15 cellular contexts compared by ENCODE assay signal in genomic region chr20:24206995-24207394, GRCh38.
"Had no signal": no experiment of that assay in that cellular context is flagged by ENCODE, and none has a peak within 500 bp of the region (broad histone marks: within the 10 kb centered on the region; RNA-seq: fewer than 3 reads in every experiment).

No MANE protein-coding gene starts in this region.

- ATAC-seq: activated CD4-positive, CD25-positive, alpha-beta regulatory T cell treated with anti-CD3 and anti-CD28 coated beads, Interleukin-2, amount 50 U/mL, for 24 hours; natural killer cell; stimulated activated naive CD8-positive, alpha-beta T cell treated with anti-CD3 and anti-CD28 coated beads, Interleukin-15, amount 100 ng/mL, for 72 hours had no signal

- DNase-seq: activated CD4-positive, alpha-beta T cell treated with anti-CD3 and anti-CD28 coated beads, Interleukin-2, amount 50 U/mL, for 1 hour; activated CD8-positive, alpha-beta memory T cell treated with anti-CD3 and anti-CD28 coated beads for 24 hours; activated naive CD4-positive, alpha-beta T cell; activated naive CD8-positive, alpha-beta T cell treated with anti-CD3 and anti-CD28 coated beads, Interleukin-2, amount 10 ng/mL, durations not matched to agents 7 days and 5 days; dorsolateral prefrontal cortex; mesenchymal stem cell; natural killer cell; nucleus accumbens; stimulated activated naive CD8-positive, alpha-beta T cell treated with anti-CD3 and anti-CD28 coated beads, Interleukin-15, amount 100 ng/mL, for 72 hours; upper lobe of left lung had no signal

- H3K27ac ChIP-seq: ascending aorta, cardiac muscle cell, dorsolateral prefrontal cortex, right atrium auricular region, upper lobe of left lung had no signal

- H3K4me3 Mint-ChIP-seq: activated naive CD8-positive, alpha-beta T cell treated with anti-CD3 and anti-CD28 coated beads, Interleukin-2, amount 10 ng/mL, durations not matched to agents 7 days and 5 days; activated T-helper 1 cell treated with anti-CD3 and anti-CD28 coated beads, Interleukin-12 subunit alpha, Interleukin-12 subunit beta, Interleukin-2, Interleukin-4 antibody, amounts not matched to agents 30 ng/mL and 10 ng/mL and 1 ng/mL, durations not matched to agents 14 hours and 24 hours and 36 hours; natural killer cell; stimulated activated naive CD8-positive, alpha-beta T cell treated with anti-CD3 and anti-CD28 coated beads, Interleukin-15, amount 100 ng/mL, for 72 hours had no signal

- H3K4me1 Mint-ChIP-seq: activated naive CD8-positive, alpha-beta T cell treated with anti-CD3 and anti-CD28 coated beads, Interleukin-2, amount 10 ng/mL, durations not matched to agents 7 days and 5 days; natural killer cell; stimulated activated naive CD8-positive, alpha-beta T cell treated with anti-CD3 and anti-CD28 coated beads, Interleukin-15, amount 100 ng/mL, for 72 hours had no signal

- H3K4me3 ChIP-seq: ascending aorta, cardiac muscle cell, dorsolateral prefrontal cortex, right atrium auricular region, upper lobe of left lung had no signal

- H3K9me3 ChIP-seq: ascending aorta, right atrium auricular region, upper lobe of left lung had no signal

- H3K27ac Mint-ChIP-seq: activated naive CD8-positive, alpha-beta T cell treated with anti-CD3 and anti-CD28 coated beads, Interleukin-2, amount 10 ng/mL, durations not matched to agents 7 days and 5 days; activated T-helper 1 cell treated with anti-CD3 and anti-CD28 coated beads, Interleukin-12 subunit alpha, Interleukin-12 subunit beta, Interleukin-2, Interleukin-4 antibody, amounts not matched to agents 30 ng/mL and 10 ng/mL and 1 ng/mL, durations not matched to agents 14 hours and 24 hours and 36 hours; natural killer cell; stimulated activated naive CD8-positive, alpha-beta T cell treated with anti-CD3 and anti-CD28 coated beads, Interleukin-15, amount 100 ng/mL, for 72 hours had no signal

- H3K36me3 ChIP-seq: ascending aorta, cardiac muscle cell, right atrium auricular region, upper lobe of left lung had no signal

- H3K27me3 ChIP-seq: ascending aorta, cardiac muscle cell, right atrium auricular region, upper lobe of left lung had no signal

- H3K4me1 ChIP-seq: ascending aorta, right atrium auricular region, upper lobe of left lung had no signal
